ENCODE assay signal across 2 cellular contexts in the genomic region with DNA sequence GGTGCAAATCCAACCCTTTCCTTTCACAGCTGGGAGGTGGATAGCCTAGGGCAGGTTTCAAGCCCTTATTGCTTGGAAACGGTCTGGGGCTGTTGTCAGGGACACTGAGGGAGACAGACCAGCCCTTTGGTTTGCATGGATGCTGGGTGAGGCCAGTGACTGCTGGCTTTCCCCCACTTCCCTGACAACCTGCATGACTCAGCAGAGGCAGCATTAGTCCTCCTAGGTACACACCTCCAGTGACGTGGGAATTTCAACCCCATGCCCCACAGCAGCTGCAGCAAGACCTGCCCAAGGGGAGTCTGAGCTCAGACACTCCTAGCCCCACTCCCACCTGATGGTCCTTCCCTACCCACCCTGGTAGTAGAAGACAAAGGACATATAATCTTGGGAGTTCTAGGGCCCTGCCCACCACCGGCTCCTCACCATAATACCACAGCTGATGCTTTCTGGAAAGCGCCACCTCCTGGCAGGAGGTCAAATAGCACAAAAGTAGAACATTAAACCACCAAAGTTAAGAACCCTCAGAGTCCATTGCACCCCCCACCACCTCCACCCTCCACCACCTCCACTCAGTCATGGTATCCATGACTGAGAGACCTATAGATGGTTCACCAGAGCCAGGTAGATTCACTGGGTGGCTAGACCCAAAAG.
TF ChIP-seq lines count a peak whose summit lies in the region.

No MANE protein-coding gene starts in this region.

TF ChIP-seq in HEK293, 187 proteins besides CTCF, POLR2A, EP300 and RAD21:
- 0 out of 2 replicates have a peak, but pooled peaks have one; percentile 8 for TF ChIP-seq ZNF654 (tag by site-specific recombination; IDR thresholded peaks at IDR 0.05; ENCODE audit: low read depth)
- no peak for TF ChIP-seq ZNF529 (tag by site-specific recombination; IDR thresholded peaks at IDR 0.05; ENCODE audit: insufficient replicate concordance)
TF ChIP-seq in HEK293: peak in this region for 1.

TF ChIP-seq in WTC11, 78 proteins besides CTCF, POLR2A, EP300 and RAD21 (continued from another document):
- TF ChIP-seq, protein P1, sequence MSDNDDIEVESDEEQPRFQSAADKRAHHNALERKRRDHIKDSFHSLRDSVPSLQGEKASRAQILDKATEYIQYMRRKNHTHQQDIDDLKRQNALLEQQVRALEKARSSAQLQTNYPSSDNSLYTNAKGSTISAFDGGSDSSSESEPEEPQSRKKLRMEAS (CRISPR knock-in tag; IDR thresholded peaks at IDR 0.05), result no peak
- TF ChIP-seq, protein P2, sequence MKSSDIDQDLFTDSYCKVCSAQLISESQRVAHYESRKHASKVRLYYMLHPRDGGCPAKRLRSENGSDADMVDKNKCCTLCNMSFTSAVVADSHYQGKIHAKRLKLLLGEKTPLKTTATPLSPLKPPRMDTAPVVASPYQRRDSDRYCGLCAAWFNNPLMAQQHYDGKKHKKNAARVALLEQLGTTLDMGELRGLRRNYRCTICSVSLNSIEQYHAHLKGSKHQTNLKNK (CRISPR knock-in tag; IDR thresholded peaks at IDR 0.05), result no peak
- TF ChIP-seq, protein P3, sequence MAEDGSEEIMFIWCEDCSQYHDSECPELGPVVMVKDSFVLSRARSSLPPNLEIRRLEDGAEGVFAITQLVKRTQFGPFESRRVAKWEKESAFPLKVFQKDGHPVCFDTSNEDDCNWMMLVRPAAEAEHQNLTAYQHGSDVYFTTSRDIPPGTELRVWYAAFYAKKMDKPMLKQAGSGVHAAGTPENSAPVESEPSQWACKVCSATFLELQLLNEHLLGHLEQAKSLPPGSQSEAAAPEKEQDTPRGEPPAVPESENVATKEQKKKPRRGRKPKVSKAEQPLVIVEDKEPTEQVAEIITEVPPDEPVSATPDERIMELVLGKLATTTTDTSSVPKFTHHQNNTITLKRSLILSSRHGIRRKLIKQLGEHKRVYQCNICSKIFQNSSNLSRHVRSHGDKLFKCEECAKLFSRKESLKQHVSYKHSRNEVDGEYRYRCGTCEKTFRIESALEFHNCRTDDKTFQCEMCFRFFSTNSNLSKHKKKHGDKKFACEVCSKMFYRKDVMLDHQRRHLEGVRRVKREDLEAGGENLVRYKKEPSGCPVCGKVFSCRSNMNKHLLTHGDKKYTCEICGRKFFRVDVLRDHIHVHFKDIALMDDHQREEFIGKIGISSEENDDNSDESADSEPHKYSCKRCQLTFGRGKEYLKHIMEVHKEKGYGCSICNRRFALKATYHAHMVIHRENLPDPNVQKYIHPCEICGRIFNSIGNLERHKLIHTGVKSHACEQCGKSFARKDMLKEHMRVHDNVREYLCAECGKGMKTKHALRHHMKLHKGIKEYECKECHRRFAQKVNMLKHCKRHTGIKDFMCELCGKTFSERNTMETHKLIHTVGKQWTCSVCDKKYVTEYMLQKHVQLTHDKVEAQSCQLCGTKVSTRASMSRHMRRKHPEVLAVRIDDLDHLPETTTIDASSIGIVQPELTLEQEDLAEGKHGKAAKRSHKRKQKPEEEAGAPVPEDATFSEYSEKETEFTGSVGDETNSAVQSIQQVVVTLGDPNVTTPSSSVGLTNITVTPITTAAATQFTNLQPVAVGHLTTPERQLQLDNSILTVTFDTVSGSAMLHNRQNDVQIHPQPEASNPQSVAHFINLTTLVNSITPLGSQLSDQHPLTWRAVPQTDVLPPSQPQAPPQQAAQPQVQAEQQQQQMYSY (CRISPR knock-in tag; IDR thresholded peaks at IDR 0.05), result no peak
- TF ChIP-seq FOXJ3 (CRISPR knock-in tag; IDR thresholded peaks at IDR 0.05; ENCODE audit: borderline replicate concordance) (no peak), KAT7 (CRISPR knock-in tag; IDR thresholded peaks at IDR 0.05; ENCODE audit: borderline replicate concordance) (no peak), IRF2 (CRISPR knock-in tag; IDR thresholded peaks at IDR 0.05; ENCODE audit: borderline replicate concordance, low read depth) (no peak), TEAD1 (CRISPR knock-in tag; IDR thresholded peaks at IDR 0.05) (no peak), NR1H2 (CRISPR knock-in tag; IDR thresholded peaks at IDR 0.05) (no peak), CREB1 (CRISPR knock-in tag; IDR thresholded peaks at IDR 0.05) (no peak), SOX15 (CRISPR knock-in tag; IDR thresholded peaks at IDR 0.05) (no peak), ZNF416 (CRISPR knock-in tag; IDR thresholded peaks at IDR 0.05) (no peak), NFATC4 (CRISPR knock-in tag; IDR thresholded peaks at IDR 0.05) (no peak), ATF1 (CRISPR knock-in tag; IDR thresholded peaks at IDR 0.05) (no peak)
- TF ChIP-seq, protein P4, sequence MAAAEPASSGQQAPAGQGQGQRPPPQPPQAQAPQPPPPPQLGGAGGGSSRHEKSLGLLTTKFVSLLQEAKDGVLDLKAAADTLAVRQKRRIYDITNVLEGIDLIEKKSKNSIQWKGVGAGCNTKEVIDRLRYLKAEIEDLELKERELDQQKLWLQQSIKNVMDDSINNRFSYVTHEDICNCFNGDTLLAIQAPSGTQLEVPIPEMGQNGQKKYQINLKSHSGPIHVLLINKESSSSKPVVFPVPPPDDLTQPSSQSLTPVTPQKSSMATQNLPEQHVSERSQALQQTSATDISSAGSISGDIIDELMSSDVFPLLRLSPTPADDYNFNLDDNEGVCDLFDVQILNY (CRISPR knock-in tag; IDR thresholded peaks at IDR 0.05), result no peak
- TF ChIP-seq, protein P5, sequence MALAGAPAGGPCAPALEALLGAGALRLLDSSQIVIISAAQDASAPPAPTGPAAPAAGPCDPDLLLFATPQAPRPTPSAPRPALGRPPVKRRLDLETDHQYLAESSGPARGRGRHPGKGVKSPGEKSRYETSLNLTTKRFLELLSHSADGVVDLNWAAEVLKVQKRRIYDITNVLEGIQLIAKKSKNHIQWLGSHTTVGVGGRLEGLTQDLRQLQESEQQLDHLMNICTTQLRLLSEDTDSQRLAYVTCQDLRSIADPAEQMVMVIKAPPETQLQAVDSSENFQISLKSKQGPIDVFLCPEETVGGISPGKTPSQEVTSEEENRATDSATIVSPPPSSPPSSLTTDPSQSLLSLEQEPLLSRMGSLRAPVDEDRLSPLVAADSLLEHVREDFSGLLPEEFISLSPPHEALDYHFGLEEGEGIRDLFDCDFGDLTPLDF (CRISPR knock-in tag; IDR thresholded peaks at IDR 0.05), result no peak
